In the genomic region with DNA sequence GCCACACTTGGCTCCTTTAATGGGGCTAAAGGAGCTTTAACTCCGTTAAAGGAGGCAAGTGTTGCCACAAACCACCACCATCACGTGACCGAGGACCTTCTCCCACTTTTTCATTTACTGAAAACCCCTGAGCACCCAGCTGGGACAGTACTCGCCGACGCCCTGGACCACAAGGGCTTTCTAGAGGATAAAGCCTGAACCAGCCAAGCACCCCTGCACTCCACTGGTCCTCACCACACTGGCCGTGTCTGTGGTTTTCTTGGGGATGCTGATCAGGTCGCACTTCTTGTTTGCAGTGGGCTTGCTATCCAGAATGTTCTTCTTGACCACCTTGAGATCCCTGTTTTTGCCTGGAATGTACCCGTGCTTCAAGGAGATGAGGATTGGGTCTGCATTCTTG, we compare ENCODE assay signal across 2 cellular contexts.
TF ChIP-seq lines count a peak whose summit lies in the region.

No MANE protein-coding gene starts in this region.

TF ChIP-seq in A549, 52 proteins besides CTCF, POLR2A, EP300 and RAD21:
- TF ChIP-seq FOSB (CRISPR knock-in tag; IDR thresholded peaks at IDR 0.05), result no peak
- TF ChIP-seq, protein P1, sequence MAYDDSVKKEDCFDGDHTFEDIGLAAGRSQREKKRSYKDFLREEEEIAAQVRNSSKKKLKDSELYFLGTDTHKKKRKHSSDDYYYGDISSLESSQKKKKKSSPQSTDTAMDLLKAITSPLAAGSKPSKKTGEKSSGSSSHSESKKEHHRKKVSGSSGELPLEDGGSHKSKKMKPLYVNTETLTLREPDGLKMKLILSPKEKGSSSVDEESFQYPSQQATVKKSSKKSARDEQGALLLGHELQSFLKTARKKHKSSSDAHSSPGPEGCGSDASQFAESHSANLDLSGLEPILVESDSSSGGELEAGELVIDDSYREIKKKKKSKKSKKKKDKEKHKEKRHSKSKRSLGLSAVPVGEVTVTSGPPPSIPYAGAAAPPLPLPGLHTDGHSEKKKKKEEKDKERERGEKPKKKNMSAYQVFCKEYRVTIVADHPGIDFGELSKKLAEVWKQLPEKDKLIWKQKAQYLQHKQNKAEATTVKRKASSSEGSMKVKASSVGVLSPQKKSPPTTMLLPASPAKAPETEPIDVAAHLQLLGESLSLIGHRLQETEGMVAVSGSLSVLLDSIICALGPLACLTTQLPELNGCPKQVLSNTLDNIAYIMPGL (CRISPR knock-in tag; IDR thresholded peaks at IDR 0.05; ENCODE audit: borderline replicate concordance), result no peak
- no peak for TF ChIP-seq TP53 (CRISPR knock-in tag; IDR thresholded peaks at IDR 0.05)
- TF ChIP-seq BHLHE40 (IDR thresholded peaks at IDR 0.05; ENCODE audit: low read depth, low read length), result peak; percentile 11; the same call in 1 of the 2 replicates

TF ChIP-seq in endothelial cell of umbilical vein, 7 proteins besides CTCF, POLR2A, EP300 and RAD21:
- no peak for TF ChIP-seq JUN (IDR thresholded peaks at IDR 0.05; ENCODE audit: borderline replicate concordance, insufficient read depth, insufficient read length, low read depth)
- TF ChIP-seq EZH2 (IDR thresholded peaks at IDR 0.05; ENCODE audit: borderline replicate concordance, low read depth, low read length, severe bottlenecking), result no peak
- no peak for TF ChIP-seq MYC (IDR thresholded peaks at IDR 0.05; ENCODE audit: low read depth, low read length)
- TF ChIP-seq FOS (IDR thresholded peaks at IDR 0.05; ENCODE audit: borderline replicate concordance, insufficient read depth, low read length), result no peak
- no peak for TF ChIP-seq GATA2 (IDR thresholded peaks at IDR 0.05; ENCODE audit: insufficient read depth, insufficient read length, low read depth, low read length)
- TF ChIP-seq POLR2AphosphoS5 (IDR thresholded peaks at IDR 0.05; ENCODE audit: insufficient read depth, low read depth, low read length), result no peak
- TF ChIP-seq, protein P2, sequence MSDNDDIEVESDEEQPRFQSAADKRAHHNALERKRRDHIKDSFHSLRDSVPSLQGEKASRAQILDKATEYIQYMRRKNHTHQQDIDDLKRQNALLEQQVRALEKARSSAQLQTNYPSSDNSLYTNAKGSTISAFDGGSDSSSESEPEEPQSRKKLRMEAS (IDR thresholded peaks at IDR 0.05; ENCODE audit: insufficient read depth, insufficient read length), result no peak
